8 cellular contexts compared by ENCODE assay signal in genomic region chr20:2840967-2841531, GRCh38. TPM values are rescaled to one million over a fixed set of nuclear protein-coding genes. Genes with fewer than 3 reads are reported as not detected.
A peak's percentile ranks its signal among the peaks of the same experiment; 100 is the strongest.
DNase-seq lines count a peak whose midpoint lies in the region; ATAC-seq and TF ChIP-seq lines count a peak whose summit lies in the region.

No MANE protein-coding gene starts in this region.

- H3K4me3 ChIP-seq in CD4-positive, CD25-positive, alpha-beta regulatory T cell (ENCODE audit: low read depth, low read length): peak overlapping the region; percentile 87
- peak overlapping the region; percentile 82 for H3K4me3 ChIP-seq in brain microvascular endothelial cell (ENCODE audit: low read depth, low read length)
- peak overlapping the region; percentile 66 for H3K4me3 ChIP-seq in iPS-18c (ENCODE audit: insufficient read depth, low read depth, low read length)
- peak overlapping the region; percentile 88 to 98 (median 90) for H3K4me3 ChIP-seq in gastrocnemius medialis

- in situ Hi-C loops in brain microvascular endothelial cell (cut with HindIII; ENCODE audit: low pct_ligation_motif_present, low sequenced_read_pairs) (no loop called here), gastrocnemius medialis (cut with MboI; ENCODE audit: low sequenced_read_pairs in 4 of 4) (loop anchor here in 1 of 4 donors (25.0 kb wide), 1 partner anchor 1729 kb away; the partner anchor contains the start of gene PSMF1)

- TF ChIP-seq CTCF in brain microvascular endothelial cell (IDR thresholded peaks at IDR 0.05; ENCODE audit: low read depth, low read length, missing control alignments) (no peak), gastrocnemius medialis (IDR thresholded peaks at IDR 0.05 in 4 of 5, conservative IDR thresholded peaks at IDR 0.05 in 1 of 5) (no peak)

- H3K27me3 Mint-ChIP-seq in CD4-positive, CD25-positive, alpha-beta regulatory T cell: no peaks in the 10 kb centered on the region

- ATAC-seq in CD4-positive, CD25-positive, alpha-beta regulatory T cell (ENCODE audit: low read depth in 2 of 2): peak in 1 of 2 donors; percentile 2
- ATAC-seq in GM19025 (IDR thresholded peaks at IDR 0.05; ENCODE audit: low read depth, unreplicated experiment): peak; percentile 24
- peak; percentile 24 for ATAC-seq in HG03135 (IDR thresholded peaks at IDR 0.05; ENCODE audit: unreplicated experiment)
- peak; percentile 34 to 35 for ATAC-seq in gastrocnemius medialis

- peaks cover 2% of the 10 kb centered on the region for H3K36me3 ChIP-seq in CD4-positive, CD25-positive, alpha-beta regulatory T cell (ENCODE audit: control insufficient read depth, insufficient read depth, low read length)
- H3K36me3 ChIP-seq in brain microvascular endothelial cell (replicated peaks) (peaks cover 2% of the 10 kb centered on the region), gastrocnemius medialis (no peaks in the 10 kb centered on the region)

- H3K27ac ChIP-seq in CD4-positive, CD25-positive, alpha-beta regulatory T cell (ENCODE audit: insufficient read depth, low read length, poor library complexity, severe bottlenecking): peak overlapping the region; percentile 77
- peak overlapping the region; percentile 15 for H3K27ac ChIP-seq in brain microvascular endothelial cell
- peak overlapping the region; percentile 83 to 97 (median 94) for H3K27ac ChIP-seq in gastrocnemius medialis

- no peak for TF ChIP-seq POLR2A in gastrocnemius medialis (IDR thresholded peaks at IDR 0.05)

- H3K36me3 Mint-ChIP-seq in CD4-positive, CD25-positive, alpha-beta regulatory T cell: peaks cover 7% of the 10 kb centered on the region

- intact Hi-C loops in gastrocnemius medialis (cut with DNase I; ENCODE audit: low total_unique reads): loop anchor here (1.0 to 5.0 kb wide), 3 partner anchors 32 to 189 kb away; partner anchors contain the start of genes NOP56 and PTPRA

- peaks cover 24 to 59% (median 31%) of the 10 kb centered on the region in 4 donors for H3K4me1 Mint-ChIP-seq in CD4-positive, CD25-positive, alpha-beta regulatory T cell

- H3K27me3 ChIP-seq in CD4-positive, CD25-positive, alpha-beta regulatory T cell (ENCODE audit: control insufficient read depth, insufficient read depth, low read length): no peaks in the 10 kb centered on the region
- H3K27me3 ChIP-seq in brain microvascular endothelial cell (replicated peaks) (no peaks in the 10 kb centered on the region), gastrocnemius medialis (no peaks in the 10 kb centered on the region)

- H3K4me3 Mint-ChIP-seq in CD4-positive, CD25-positive, alpha-beta regulatory T cell: peak overlapping the region; percentile 85 to 92 (median 88)

- peak in 1 of 3 donors; percentile 52 for DNase-seq in CD4-positive, CD25-positive, alpha-beta regulatory T cell
- peak; percentile 25 for DNase-seq in SHP77 treated with DMSO at 0.1 percent for 48 hours (lab: John Stamatoyannopoulos, UW)
- DNase-seq in brain microvascular endothelial cell: peak; percentile 62
- DNase-seq in gastrocnemius medialis: no peak
- DNase-seq in NCI-H187 (lab: John Stamatoyannopoulos, UW): no peak

- H3K9me3 Mint-ChIP-seq in CD4-positive, CD25-positive, alpha-beta regulatory T cell: no peaks in the 10 kb centered on the region

- peak overlapping the region; percentile 43 to 92 (median 78) for H3K27ac Mint-ChIP-seq in CD4-positive, CD25-positive, alpha-beta regulatory T cell

- H3K4me1 ChIP-seq in CD4-positive, CD25-positive, alpha-beta regulatory T cell (ENCODE audit: control insufficient read depth, insufficient read depth, low read length, poor library complexity, severe bottlenecking): peaks cover 23% of the 10 kb centered on the region
- peaks cover 16 to 23% of the 10 kb centered on the region in 2 donors for H3K4me1 ChIP-seq in gastrocnemius medialis

- H3K9me3 ChIP-seq in CD4-positive, CD25-positive, alpha-beta regulatory T cell (ENCODE audit: control insufficient read depth in 2 of 2, low read length in 2 of 2): no peaks in the 10 kb centered on the region
- H3K9me3 ChIP-seq in iPS-18c (ENCODE audit: control insufficient read depth, insufficient read depth, low read length): no peaks in the 10 kb centered on the region
- no peaks in the 10 kb centered on the region for H3K9me3 ChIP-seq in gastrocnemius medialis

RNA-seq across cellular contexts. Expression of gene VPS16, which starts 0.5 kb away (rescaled TPM):
- total RNA-seq in CD4-positive, CD25-positive, alpha-beta regulatory T cell: 53.9 TPM
- 10 to 100 TPM; 30.6 to 35.3 (median 30.9) TPM for polyA plus RNA-seq in CD4-positive, CD25-positive, alpha-beta regulatory T cell
- 10 to 100 TPM; 17.3 to 26.4 (median 21.6) TPM for total RNA-seq in gastrocnemius medialis

RNA-seq across cellular contexts. Expression of gene PCED1A, which starts 0.6 kb away (rescaled TPM):
- total RNA-seq in CD4-positive, CD25-positive, alpha-beta regulatory T cell: 47.2 TPM
- 10 to 100 TPM; 17.8 to 24.9 (median 19.5) TPM for polyA plus RNA-seq in CD4-positive, CD25-positive, alpha-beta regulatory T cell
- total RNA-seq in gastrocnemius medialis: 1 to 10 TPM; 2.6 to 9.3 (median 5.7) TPM

RNA-seq across cellular contexts. Expression of gene TMEM239, which starts 24.9 kb away (rescaled TPM):
- total RNA-seq in CD4-positive, CD25-positive, alpha-beta regulatory T cell: not detected
- not detected for polyA plus RNA-seq in CD4-positive, CD25-positive, alpha-beta regulatory T cell
- total RNA-seq in gastrocnemius medialis: not detected

RNA-seq across cellular contexts. Expression of gene C20orf141, which starts 26.3 kb away (rescaled TPM):
- not detected for total RNA-seq in CD4-positive, CD25-positive, alpha-beta regulatory T cell
- polyA plus RNA-seq in CD4-positive, CD25-positive, alpha-beta regulatory T cell: not detected
- total RNA-seq in gastrocnemius medialis: not detected

RNA-seq across cellular contexts. Expression of gene PTPRA, which starts 32.2 kb away (rescaled TPM):
- 103 TPM for total RNA-seq in CD4-positive, CD25-positive, alpha-beta regulatory T cell
- 10 to 100 TPM; 26.2 to 35.5 (median 32.3) TPM for polyA plus RNA-seq in CD4-positive, CD25-positive, alpha-beta regulatory T cell
- 10 to 100 TPM; 18.9 to 32.5 (median 27.3) TPM for total RNA-seq in gastrocnemius medialis

Comparison
In these comparisons a context has a peak if more than half of its experiments do, and no peak if none do; other contexts are left out.
1. DNase-seq: peak in SHP77 treated with DMSO at 0.1 percent for 48 hours (single experiment) and brain microvascular endothelial cell (single experiment); none in gastrocnemius medialis (0 of 2) and NCI-H187 (0 of 2).
2. H3K27ac ChIP-seq: peak in every context shown above with its lines; median percentile 94 in gastrocnemius medialis; 77 in CD4-positive, CD25-positive, alpha-beta regulatory T cell; 15 in brain microvascular endothelial cell.
3. Peak in every context shown above with its lines, with median percentiles within 50 percentile points of each other: H3K4me3 ChIP-seq.